Comparison of ENCODE assay signal across 23 cellular contexts in genomic region chr5:94856257-94856656, GRCh38.
"Had no signal": no experiment of that assay in that cellular context is flagged by ENCODE, and none has a peak within 500 bp of the region (broad histone marks: within the 10 kb centered on the region; RNA-seq: fewer than 3 reads in every experiment).

No MANE protein-coding gene starts in this region.

- ATAC-seq: body of pancreas; foreskin keratinocyte; heart left ventricle; naive thymus-derived CD4-positive, alpha-beta T cell; right lobe of liver had no signal

- DNase-seq: activated B cell treated with CpG ODN at 0.5 μM for 24 hours; activated CD4-positive, alpha-beta T cell treated with anti-CD3 and anti-CD28 coated beads for 4 hours; activated CD4-positive, alpha-beta T cell treated with anti-CD3 and anti-CD28 coated beads, Interleukin-2, amount 50 U/mL, for 4 hours; activated effector memory CD4-positive, alpha-beta T cell treated with Interleukin-2 at 50 U/mL for 16 hours; activated naive CD4-positive, alpha-beta T cell treated with anti-CD3 and anti-CD28 coated beads for 36 hours; activated naive CD8-positive, alpha-beta T cell treated with anti-CD3 and anti-CD28 coated beads for 36 hours; activated T-cell treated with anti-CD3 and anti-CD28 coated beads for 4 hours; adrenal gland; aorta; body of pancreas; dermis blood vessel endothelial cell; effector CD4-positive, alpha-beta T cell; foreskin keratinocyte; heart left ventricle; hypothalamus; immature natural killer cell; kidney; midbrain; naive thymus-derived CD4-positive, alpha-beta T cell; ovary; right lobe of liver; stimulated activated CD4-positive, alpha-beta T cell treated with anti-CD3 and anti-CD28 coated beads, Interleukin-2, amount 100 ng/mL, for 48 hours; trophoblast cell had no signal
